ENCODE assay signal across 8 cellular contexts in genomic region chr1:41492341-41492848, GRCh38. TPM values are rescaled to one million over a fixed set of nuclear protein-coding genes. Genes with fewer than 3 reads are reported as not detected.
DNase-seq lines count a peak whose midpoint lies in the region; ATAC-seq and TF ChIP-seq lines count a peak whose summit lies in the region.

No MANE protein-coding gene starts in this region.

- no peak overlapping the region for H3K4me3 Mint-ChIP-seq in MCF 10A (ENCODE audit: unreplicated experiment)
- peak overlapping the region; percentile 44 for H3K4me3 Mint-ChIP-seq in endothelial cell (ENCODE audit: unreplicated experiment)

- H3K9me3 ChIP-seq in breast epithelium = no peaks in the 10 kb centered on the region
- H3K9me3 ChIP-seq in Peyer's patch = no peaks in the 10 kb centered on the region

- H3K36me3 Mint-ChIP-seq in MCF 10A (ENCODE audit: insufficient read depth, unreplicated experiment) (no peaks in the 10 kb centered on the region), endothelial cell (ENCODE audit: low read depth, unreplicated experiment) (peaks cover 4% of the 10 kb centered on the region)

- POLR2A ChIA-PET in MCF 10A (lab: Yijun Ruan, JAX) = interaction anchor here (1.4 to 10.0 kb wide), 3 partner anchors 9 to 22 kb away, joined by 4 to 87 read pairs (median 8); partner anchors contain the start of gene EDN2

- TSS peak; percentile 23 for BruUV-seq in MCF 10A (replicated peaks; lab: Mats Ljungman, UMichigan)

- H3K27ac ChIP-seq in breast epithelium (no peak overlapping the region), Peyer's patch (no peak overlapping the region)

- H3K27ac Mint-ChIP-seq in MCF 10A (ENCODE audit: low read depth, unreplicated experiment) (no peak overlapping the region), endothelial cell (ENCODE audit: unreplicated experiment) (no peak overlapping the region)

- H3K4me1 ChIP-seq in breast epithelium = peaks cover 4 to 20% of the 10 kb centered on the region in 2 donors
- H3K4me1 ChIP-seq in Peyer's patch = peaks cover 3 to 21% (median 11%) of the 10 kb centered on the region in 4 donors

- H3K27me3 ChIP-seq in breast epithelium = no peaks in the 10 kb centered on the region
- no peaks in the 10 kb centered on the region for H3K27me3 ChIP-seq in Peyer's patch

- intact Hi-C loops in MCF 10A (cut with micrococcal nuclease) (loop anchor here (10.0 kb wide), 1 partner anchor 1192 kb away; the partner anchor contains the start of gene YBX1), breast epithelium (cut with DNase I; ENCODE audit: low total_unique reads) (no loop called here)

- H3K36me3 ChIP-seq in breast epithelium = no peaks in the 10 kb centered on the region
- no peaks in the 10 kb centered on the region for H3K36me3 ChIP-seq in Peyer's patch

- no peaks in the 10 kb centered on the region for H3K27me3 Mint-ChIP-seq in MCF 10A (ENCODE audit: insufficient read depth, unreplicated experiment)
- H3K27me3 Mint-ChIP-seq in endothelial cell (ENCODE audit: unreplicated experiment) = peaks cover 17% of the 10 kb centered on the region

- peaks cover 11% of the 10 kb centered on the region for H3K9me3 Mint-ChIP-seq in MCF 10A (ENCODE audit: unreplicated experiment)
- no peaks in the 10 kb centered on the region for H3K9me3 Mint-ChIP-seq in endothelial cell (ENCODE audit: unreplicated experiment)

- no peak for DNase-seq in MCF 10A (ENCODE audit: unreplicated experiment)
- no peak for DNase-seq in breast epithelium (ENCODE audit: low spot score in 2 of 2)
- peak in 2 of 3 donors; percentile 71 to 81 for DNase-seq in Peyer's patch
- DNase-seq in endothelial cell (ENCODE audit: low spot score) = peak; percentile 67
- DNase-seq in stimulated activated CD4-positive, alpha-beta T cell treated with anti-CD3 and anti-CD28 coated beads, Interleukin-4, amount 100 ng/mL, for 24 hours = peak; percentile 51
- no peak for DNase-seq in stimulated activated naive CD4-positive, alpha-beta T cell (lab: John Stamatoyannopoulos, UW)
- no peak for DNase-seq in EL

- H3K4me1 Mint-ChIP-seq in MCF 10A (ENCODE audit: insufficient read depth, unreplicated experiment) = peaks cover 30% of the 10 kb centered on the region
- H3K4me1 Mint-ChIP-seq in endothelial cell (ENCODE audit: unreplicated experiment) = peaks cover 2% of the 10 kb centered on the region

- no peak overlapping the region for H3K4me3 ChIP-seq in breast epithelium
- no peak overlapping the region for H3K4me3 ChIP-seq in Peyer's patch

- CTCF ChIA-PET in MCF 10A (lab: Yijun Ruan, JAX) = interaction anchor here (0.6 to 2.8 kb wide), 11 partner anchors 10 to 175 kb away, joined by 3 to 26 read pairs (median 3); partner anchors contain the start of gene EDN2

- no peak for ATAC-seq in HG02588 (IDR thresholded peaks at IDR 0.05; ENCODE audit: unreplicated experiment)

- TF ChIP-seq POLR2A in breast epithelium (IDR thresholded peaks at IDR 0.05) = no peak
- no peak for TF ChIP-seq POLR2A in Peyer's patch (IDR thresholded peaks at IDR 0.05)

- TF ChIP-seq CTCF in MCF 10A (IDR thresholded peaks at IDR 0.05; ENCODE audit: unreplicated experiment) = peak; percentile 60
- peak in 1 of 3 donors; percentile 28 for TF ChIP-seq CTCF in breast epithelium (IDR thresholded peaks at IDR 0.05)
- TF ChIP-seq CTCF in Peyer's patch (IDR thresholded peaks at IDR 0.05) = peak in 4 of 6 experiments; percentile 36 to 71 (median 62)
- peak; percentile 71 for TF ChIP-seq CTCF in endothelial cell (IDR thresholded peaks at IDR 0.05; ENCODE audit: unreplicated experiment)

RNA-seq across cellular contexts. Expression of gene EDN2, which starts 7.9 kb away (rescaled TPM):
- total RNA-seq in MCF 10A (2022) = 0.58 and 0.66 TPM in 2 replicates
- total RNA-seq in breast epithelium = 1 to 10 TPM in 2 of 3 donors, not detected in 1; 2.3 to 3.8 TPM
- total RNA-seq in Peyer's patch = 10 to 100 TPM in 3 of 4 donors, not detected in 1; 43.2 to 75.0 (median 49.1) TPM
- 0.21 TPM for total RNA-seq in endothelial cell (ENCODE audit: unreplicated experiment)

Comparison
In these comparisons a context has a peak if more than half of its experiments do, and no peak if none do; other contexts are left out.
1. DNase-seq: peak in Peyer's patch (2 of 3), endothelial cell (single experiment) and stimulated activated CD4-positive, alpha-beta T cell treated with anti-CD3 and anti-CD28 coated beads, Interleukin-4, amount 100 ng/mL, for 24 hours (single experiment); none in MCF 10A (single experiment), breast epithelium (0 of 2), stimulated activated naive CD4-positive, alpha-beta T cell (0 of 6) and EL (single experiment).